19 cellular contexts compared by ENCODE assay signal in genomic region chr10:76117949-76118348, GRCh38.
DNase-seq lines count a peak whose midpoint lies in the region; ATAC-seq and TF ChIP-seq lines count a peak whose summit lies in the region.
"Had no signal": no experiment of that assay in that cellular context is flagged by ENCODE, and none has a peak within 500 bp of the region (broad histone marks: within the 10 kb centered on the region; RNA-seq: fewer than 3 reads in every experiment).

No MANE protein-coding gene starts in this region.

- no peak overlapping the region for H2BK15ac ChIP-seq in mesenchymal stem cell (ENCODE audit: low read depth, poor library complexity, severe bottlenecking)

- H3K9ac ChIP-seq in mammary epithelial cell (ENCODE audit: insufficient read depth, low read length) (no peak overlapping the region), mesenchymal stem cell (ENCODE audit: low read length) (peak overlapping the region; percentile 54)

- H4K8ac ChIP-seq in mesenchymal stem cell (ENCODE audit: low read length), result no peak overlapping the region

- TF ChIP-seq CTCF in AG09309 (IDR thresholded peaks at IDR 0.05; ENCODE audit: control insufficient read depth, insufficient read depth, low read depth, low read length, missing control alignments) (no peak), mammary epithelial cell (conservative IDR thresholded peaks at IDR 0.05 in 1 of 2, IDR thresholded peaks at IDR 0.05 in 1 of 2; ENCODE audit: extremely low read depth in 1 of 2, insufficient read depth in 1 of 2, low read depth in 1 of 2, low read length in 2 of 2) (no peak)

- H3K4me2 ChIP-seq in mammary epithelial cell (ENCODE audit: insufficient read depth, low read depth, low read length) (peak overlapping the region; percentile 30), mesenchymal stem cell (ENCODE audit: low read length, poor library complexity, severe bottlenecking) (no peak overlapping the region)

- H4K20me1 ChIP-seq in mammary epithelial cell (ENCODE audit: insufficient read depth, low read length), result no peaks in the 10 kb centered on the region

- H3K79me1 ChIP-seq in mesenchymal stem cell (replicated peaks; ENCODE audit: low read length, poor library complexity, severe bottlenecking), result no peaks in the 10 kb centered on the region

- H3K27me3 ChIP-seq in mammary epithelial cell (ENCODE audit: insufficient read depth, low read length) (no peaks in the 10 kb centered on the region), mesenchymal stem cell (ENCODE audit: control insufficient read depth in 1 of 2, insufficient read depth in 1 of 2, low read length in 2 of 2) (peaks cover 0 to 8% of the 10 kb centered on the region in 2 experiments)
- H3K27me3 ChIP-seq: adrenal gland, colonic mucosa, SJSA1, spleen had no signal

- BruUV-seq in mammary epithelial cell (replicated peaks; lab: Mats Ljungman, UMichigan), result no TSS peak

- H3K4me1 ChIP-seq in mammary epithelial cell (ENCODE audit: insufficient read depth, low read length) (peaks cover 48% of the 10 kb centered on the region), mesenchymal stem cell (ENCODE audit: control insufficient read depth, insufficient read depth, low read depth, low read length) (peaks cover 3% of the 10 kb centered on the region)
- H3K4me1 ChIP-seq: adrenal gland, colonic mucosa, SJSA1 had no signal

- H3K4ac ChIP-seq in mesenchymal stem cell (ENCODE audit: low read depth in 1 of 2, low read length in 2 of 2), result no peak overlapping the region

- no peak overlapping the region for H3K18ac ChIP-seq in mesenchymal stem cell (ENCODE audit: low read depth in 1 of 2, low read length in 2 of 2)

- H4K91ac ChIP-seq in mesenchymal stem cell (ENCODE audit: low read length), result no peak overlapping the region

- H3K23ac ChIP-seq in mesenchymal stem cell (ENCODE audit: low read length in 2 of 2), result no peak overlapping the region

- peak overlapping the region; percentile 21 for H2BK120ac ChIP-seq in mesenchymal stem cell (ENCODE audit: low read depth, low read length)

- H2BK12ac ChIP-seq in mesenchymal stem cell (ENCODE audit: low read length in 2 of 2), result peak overlapping the region; percentile 24 to 72

- CTCF ChIA-PET in mammary epithelial cell (lab: Charles Lee; ENCODE audit: low non-redundant PET), result no interaction called here

- no peaks in the 10 kb centered on the region for H3K79me2 ChIP-seq in mammary epithelial cell (ENCODE audit: insufficient read depth, low read length)

- H2AFZ ChIP-seq in mammary epithelial cell (ENCODE audit: low read depth, low read length) (peak overlapping the region; percentile 18), mesenchymal stem cell (ENCODE audit: low read depth, low read length) (no peak overlapping the region)

- DNase-seq in AG09309 (ENCODE audit: low read depth) (peak; percentile 66), LHCN-M2 (ENCODE audit: low read depth) (peak; percentile 87), mammary epithelial cell (peak; percentile 84), mesenchymal stem cell (no peak), SW 1271 (lab: John Stamatoyannopoulos, UW) (no peak), NOMO-1 treated with dmso at 0.1 percent for 144 hours (lab: John Stamatoyannopoulos, UW; ENCODE audit: unreplicated experiment) (no peak), mesenteric fat pad (ENCODE audit: low spot score) (no peak)
- DNase-seq: activated CD4-positive, alpha-beta T cell treated with anti-CD3 and anti-CD28 coated beads, Interleukin-2, amount 50 U/mL, for 48 hours; activated T-cell treated with anti-CD3 and anti-CD28 coated beads, Interleukin-2, amount 50 U/mL, for 4 hours; adrenal gland; colonic mucosa; Kasumi-1; NCI-H1436 treated with DMSO at 0.1 percent for 48 hours; NCI-H446; spleen; stimulated activated naive CD8-positive, alpha-beta T cell treated with anti-CD3 and anti-CD28 coated beads, Interleukin-15, Interleukin-2, amounts not matched to agents 100 U/mL and 50 U/mL, for 24 hours had no signal

- intact Hi-C loops in mammary epithelial cell (cut with micrococcal nuclease), result no loop called here

- H3K27ac ChIP-seq in mammary epithelial cell (ENCODE audit: insufficient read depth, low read depth, low read length), result peak overlapping the region; percentile 52
- H3K27ac ChIP-seq in mesenchymal stem cell (ENCODE audit: low read length, poor library complexity, severe bottlenecking), result no peak overlapping the region
- H3K27ac ChIP-seq: adrenal gland, colonic mucosa, SJSA1, spleen had no signal

- H3K36me3 ChIP-seq in mammary epithelial cell (ENCODE audit: insufficient read depth, low read length), result no peaks in the 10 kb centered on the region
- H3K36me3 ChIP-seq in mesenchymal stem cell (ENCODE audit: control insufficient read depth in 1 of 2, insufficient read depth in 2 of 2, low read depth in 1 of 2, low read length in 2 of 2), result no peaks in the 10 kb centered on the region
- H3K36me3 ChIP-seq: adrenal gland, colonic mucosa, SJSA1, spleen had no signal

- dilution Hi-C loops in mammary epithelial cell (cut with HindIII; ENCODE audit: low sequenced_read_pairs), result no loop called here

- ATAC-seq in GM21515 (IDR thresholded peaks at IDR 0.05; ENCODE audit: unreplicated experiment), result no peak
- ATAC-seq: activated T-cell treated with anti-CD3 and anti-CD28 coated beads, Interleukin-2, amount 50 U/mL, for 4 hours; left lobe of liver; stimulated activated naive CD8-positive, alpha-beta T cell treated with anti-CD3 and anti-CD28 coated beads, Interleukin-15, Interleukin-2, amounts not matched to agents 100 U/mL and 50 U/mL, for 24 hours had no signal

- H2BK5ac ChIP-seq in mesenchymal stem cell (ENCODE audit: low read depth, low read length, poor library complexity, severe bottlenecking), result no peak overlapping the region

- no peak overlapping the region for H3K4me3 ChIP-seq in AG09309 (ENCODE audit: control insufficient read depth, low read depth, low read length)
- H3K4me3 ChIP-seq in mammary epithelial cell (replicated peaks in 1 of 3; ENCODE audit: insufficient read depth in 1 of 3, low read depth in 2 of 3, low read length in 3 of 3), result no peak overlapping the region
- no peak overlapping the region for H3K4me3 ChIP-seq in mesenchymal stem cell (ENCODE audit: insufficient read depth in 1 of 2, low read depth in 1 of 2, low read length in 2 of 2)
- H3K4me3 ChIP-seq: adrenal gland, colonic mucosa, SJSA1, spleen had no signal

- H2AK5ac ChIP-seq in mesenchymal stem cell (ENCODE audit: low read length, severe bottlenecking), result no peak overlapping the region

- H3K9me3 ChIP-seq in mammary epithelial cell (replicated peaks; ENCODE audit: insufficient read depth, low read length) (no peaks in the 10 kb centered on the region), mesenchymal stem cell (ENCODE audit: control insufficient read depth, low read length) (no peaks in the 10 kb centered on the region)
- H3K9me3 ChIP-seq: adrenal gland, colonic mucosa, SJSA1, spleen had no signal

- in situ Hi-C loops in mammary epithelial cell (cut with MboI; ENCODE audit: low sequenced_read_pairs in 2 of 2), result no loop called here

- no peak overlapping the region for H3K14ac ChIP-seq in mesenchymal stem cell (ENCODE audit: low read length in 2 of 2)

Comparison
In these comparisons a context has a peak if more than half of its experiments do, and no peak if none do; other contexts are left out.
1. DNase-seq: peak in AG09309 (single experiment), LHCN-M2 (single experiment) and mammary epithelial cell (single experiment); none in mesenchymal stem cell (single experiment), SW 1271 (0 of 2), NOMO-1 treated with dmso at 0.1 percent for 144 hours (single experiment) and mesenteric fat pad (single experiment).